ENCODE assay signal across 27 cellular contexts in the genomic region with DNA sequence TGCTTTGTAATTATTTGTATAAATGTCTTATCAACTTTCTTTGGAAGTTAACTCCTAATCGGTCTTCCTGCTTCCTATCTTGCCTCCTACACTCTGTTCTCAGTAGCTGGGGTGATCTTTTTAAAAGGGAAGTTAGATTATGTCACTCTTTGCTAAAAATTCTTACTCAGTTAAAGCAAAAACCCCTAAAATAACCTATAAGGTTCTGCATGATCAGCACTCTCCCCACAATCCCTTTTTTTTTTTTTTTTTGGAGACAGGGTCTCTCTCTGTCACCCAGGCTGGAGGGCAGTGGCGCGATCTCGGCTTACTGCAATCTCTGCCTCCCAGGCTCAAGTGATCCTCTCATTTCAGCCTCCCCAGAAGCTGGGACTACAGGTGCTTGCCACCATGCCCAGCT.
"Had no signal": no experiment of that assay in that cellular context is flagged by ENCODE, and none has a peak within 500 bp of the region (broad histone marks: within the 10 kb centered on the region; RNA-seq: fewer than 3 reads in every experiment).

No MANE protein-coding gene starts in this region.

- H3K36me3 Mint-ChIP-seq: activated naive CD8-positive, alpha-beta T cell treated with anti-CD3 and anti-CD28 coated beads for 36 hours; WTC11 had no signal

- H3K27ac Mint-ChIP-seq: activated CD8-positive, alpha-beta memory T cell treated with anti-CD3 and anti-CD28 coated beads, Interleukin-2, amount 10 ng/mL, durations not matched to agents 7 days and 5 days; activated naive CD4-positive, alpha-beta T cell treated with anti-CD3 and anti-CD28 coated beads for 36 hours; activated naive CD8-positive, alpha-beta T cell treated with anti-CD3 and anti-CD28 coated beads for 36 hours; activated T-cell treated with anti-CD3 and anti-CD28 coated beads, Interleukin-2, amount 50 U/mL, for 24 hours; WTC11 had no signal

- H3K4me1 ChIP-seq: SJCRH30 had no signal

- DNase-seq: activated CD4-positive, alpha-beta T cell treated with anti-CD3 and anti-CD28 coated beads for 48 hours; activated CD4-positive, alpha-beta T cell treated with anti-CD3 and anti-CD28 coated beads, Interleukin-2, amount 50 U/mL, for 48 hours; activated CD4-positive, CD25-positive, alpha-beta regulatory T cell treated with anti-CD3 and anti-CD28 coated beads, Interleukin-2, amount 50 U/mL, for 72 hours; activated CD8-positive, alpha-beta memory T cell treated with anti-CD3 and anti-CD28 coated beads, Interleukin-2, amount 10 ng/mL, durations not matched to agents 7 days and 5 days; activated gamma-delta T cell; activated naive CD4-positive, alpha-beta T cell treated with anti-CD3 and anti-CD28 coated beads for 36 hours; activated naive CD8-positive, alpha-beta T cell treated with anti-CD3 and anti-CD28 coated beads for 36 hours; activated T-cell treated with anti-CD3 and anti-CD28 coated beads, Interleukin-2, amount 50 U/mL, for 24 hours; cerebellar nuclear complex; Karpas-422; NCI-H1092 treated with DMSO at 0.1 percent for 48 hours; NCI-H1417 treated with DMSO at 0.1 percent for 48 hours; NCI-H1694; NCI-H2029; NCI-H2107; NCI-H2171 treated with DMSO at 0.1 percent for 48 hours; NCI-H345; NCI-H510A; NCI-H526 treated with DMSO at 0.1 percent for 48 hours; NCI-H82; SJCRH30; T-helper 2 cell; T1000 had no signal

- H3K27me3 Mint-ChIP-seq: activated CD8-positive, alpha-beta memory T cell treated with anti-CD3 and anti-CD28 coated beads, Interleukin-2, amount 10 ng/mL, durations not matched to agents 7 days and 5 days; activated naive CD8-positive, alpha-beta T cell treated with anti-CD3 and anti-CD28 coated beads for 36 hours had no signal

- H3K9me3 Mint-ChIP-seq: activated naive CD4-positive, alpha-beta T cell treated with anti-CD3 and anti-CD28 coated beads for 36 hours; activated naive CD8-positive, alpha-beta T cell treated with anti-CD3 and anti-CD28 coated beads for 36 hours; activated T-cell treated with anti-CD3 and anti-CD28 coated beads, Interleukin-2, amount 50 U/mL, for 24 hours had no signal

- H3K4me3 Mint-ChIP-seq: activated CD8-positive, alpha-beta memory T cell treated with anti-CD3 and anti-CD28 coated beads, Interleukin-2, amount 10 ng/mL, durations not matched to agents 7 days and 5 days; activated naive CD4-positive, alpha-beta T cell treated with anti-CD3 and anti-CD28 coated beads for 36 hours; activated naive CD8-positive, alpha-beta T cell treated with anti-CD3 and anti-CD28 coated beads for 36 hours; activated T-cell treated with anti-CD3 and anti-CD28 coated beads, Interleukin-2, amount 50 U/mL, for 24 hours; WTC11 had no signal

- FAIRE-seq: colon had no signal

- H3K27ac ChIP-seq: SJCRH30 had no signal

- H3K4me3 ChIP-seq: SJCRH30 had no signal

- H3K9me3 ChIP-seq: SJCRH30 had no signal

- H3K36me3 ChIP-seq: SJCRH30 had no signal

- ATAC-seq: activated CD8-positive, alpha-beta memory T cell treated with anti-CD3 and anti-CD28 coated beads, Interleukin-2, amount 10 ng/mL, durations not matched to agents 7 days and 5 days; PC-3; SK-N-SH treated with all-trans-retinoic acid at 6 μM for 48 hours; WTC11 had no signal

- H3K27me3 ChIP-seq: SJCRH30 had no signal
